In the genomic region with DNA sequence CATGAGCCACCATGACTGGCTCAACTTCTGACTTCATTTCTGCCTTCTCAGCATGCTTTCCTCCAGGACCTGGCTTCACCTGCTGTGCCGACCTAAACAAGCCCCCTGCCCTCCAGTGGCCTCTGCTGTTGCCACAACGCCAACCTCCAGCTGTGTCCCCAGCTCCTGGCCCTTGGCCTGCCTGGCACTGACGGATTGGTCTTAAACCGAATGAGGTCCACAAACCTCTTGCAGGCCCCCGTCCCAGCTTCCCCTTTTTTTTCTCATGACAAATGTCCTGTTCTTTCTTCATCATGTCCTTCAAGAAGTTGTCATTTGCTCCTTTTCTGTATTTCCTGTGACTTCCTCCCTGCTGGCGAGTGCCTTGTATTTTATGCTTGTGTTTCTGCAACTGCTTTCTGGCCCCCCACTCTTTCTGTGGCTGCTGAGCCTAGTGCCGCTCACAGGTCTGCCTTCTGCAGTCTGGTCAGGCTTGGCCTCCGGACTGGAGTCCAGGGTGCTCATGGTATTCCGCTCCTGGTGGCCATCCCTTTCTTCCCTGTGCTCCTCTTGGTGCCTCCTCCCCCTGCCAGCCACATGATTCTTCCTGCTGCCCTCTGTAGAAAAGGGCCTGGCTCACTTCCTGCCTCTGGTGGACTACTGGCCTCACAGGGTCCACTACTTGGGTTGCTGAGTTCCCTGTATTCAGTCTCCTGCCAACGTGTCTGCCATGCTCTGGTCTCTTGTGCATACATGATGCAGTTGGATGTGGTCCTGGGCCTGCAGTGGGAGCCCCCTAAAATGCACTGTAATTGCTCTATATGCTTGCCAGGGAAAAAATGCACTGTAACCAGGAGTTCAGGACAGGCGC, we compare ENCODE assay signal across 8 cellular contexts. TPM values are rescaled to one million over a fixed set of nuclear protein-coding genes. Genes with fewer than 3 reads are reported as not detected.
DNase-seq lines count a peak whose midpoint lies in the region; ATAC-seq, FAIRE-seq and TF ChIP-seq lines count a peak whose summit lies in the region.

No MANE protein-coding gene starts in this region.

- H4K20me1 ChIP-seq in HCT116 (ENCODE audit: insufficient read depth) = peaks cover 5% of the 10 kb centered on the region; the same call in 1 of the 2 replicates

- H3K27ac ChIP-seq in HCT116 (ENCODE audit: low read depth, low read length) = peak overlapping the region; percentile 35; the same call in 1 of the 2 replicates

- DNase-seq in HCT116 (ENCODE audit: low read depth, low spot score) (no peak), T-helper 17 cell (no peak), foreskin fibroblast (peak in 1 of 2 donors; percentile 62), SHP77 treated with DMSO at 0.1 percent for 48 hours (lab: John Stamatoyannopoulos, UW) (no peak), NCI-H524 treated with DMSO at 0.1 percent for 48 hours (lab: John Stamatoyannopoulos, UW) (no peak), GOT3 (lab: John Stamatoyannopoulos, UW) (no peak), GM12892 (ENCODE audit: insufficient read length) (no peak)

- H3K9me3 ChIP-seq in HCT116 (ENCODE audit: control insufficient read depth in 1 of 2, insufficient read depth in 1 of 2, low read depth in 1 of 2, low read length in 2 of 2) (no peaks in the 10 kb centered on the region), T-helper 17 cell (ENCODE audit: control insufficient read depth, low read length, poor library complexity, severe bottlenecking) (no peaks in the 10 kb centered on the region), skeletal muscle satellite cell (replicated peaks; ENCODE audit: low read length) (no peaks in the 10 kb centered on the region)

- no TSS peak for BruUV-seq in HCT116 (replicated peaks; lab: Mats Ljungman, UMichigan)

- H3K4me3 ChIP-seq in HCT116 (replicated peaks in 1 of 2; ENCODE audit: low read depth in 1 of 2, low read length in 2 of 2) (no peak overlapping the region), foreskin fibroblast (ENCODE audit: low read depth in 1 of 2, low read length in 2 of 2) (peak overlapping the region; percentile 4 to 96), skeletal muscle satellite cell (ENCODE audit: low read length) (peak overlapping the region; percentile 90)

- peak overlapping the region; percentile 93 for H3K4me3 Mint-ChIP-seq in T-helper 17 cell

- TF ChIP-seq POLR2A in HCT116 (IDR thresholded peaks at IDR 0.05; ENCODE audit: borderline replicate concordance, extremely low read depth, insufficient read depth, insufficient read length) (no peak), GM12892 (IDR thresholded peaks at IDR 0.05; ENCODE audit: low read depth, low read length) (no peak)

- H3K9ac ChIP-seq in HCT116 (ENCODE audit: low read length) (no peak overlapping the region), skeletal muscle satellite cell (ENCODE audit: low read depth, low read length) (peak overlapping the region; percentile 93)

- peaks cover 70% of the 10 kb centered on the region for H3K79me2 ChIP-seq in HCT116 (ENCODE audit: insufficient read depth, low read length)

- ATAC-seq in HCT116 = no peak
- ATAC-seq in T-helper 17 cell = no peak

- TF ChIP-seq CTCF in HCT116 (IDR thresholded peaks at IDR 0.05 in 2 of 3, conservative IDR thresholded peaks at IDR 0.05 in 1 of 3; ENCODE audit: borderline replicate concordance in 1 of 3, insufficient read depth in 1 of 3, low read depth in 2 of 3, low read length in 2 of 3) (no peak), foreskin fibroblast (IDR thresholded peaks at IDR 0.05; ENCODE audit: low read depth, low read length) (no peak)

- H3K27me3 ChIP-seq in HCT116 (ENCODE audit: insufficient read depth, low read length) = no peaks in the 10 kb centered on the region
- H3K27me3 ChIP-seq in skeletal muscle satellite cell (ENCODE audit: control insufficient read depth, insufficient read depth, low read length) = no peaks in the 10 kb centered on the region

- H3K36me3 ChIP-seq in HCT116 (ENCODE audit: control insufficient read depth in 1 of 2, insufficient read depth in 2 of 2, low read length in 2 of 2) (no peaks in the 10 kb centered on the region), skeletal muscle satellite cell (ENCODE audit: insufficient read depth, low read length) (peaks cover 16% of the 10 kb centered on the region)

- H3K36me3 Mint-ChIP-seq in T-helper 17 cell (ENCODE audit: low read depth) = peaks cover 6% of the 10 kb centered on the region

- H3K9me2 ChIP-seq in HCT116 (ENCODE audit: insufficient read depth) = no peaks in the 10 kb centered on the region

- no peak for FAIRE-seq in GM12892 (lab: Jason Lieb, UNC)

- CTCF ChIA-PET in HCT116 (lab: Charles Lee) = no interaction called here

- TF ChIP-seq RAD21 in HCT116 (IDR thresholded peaks at IDR 0.05; ENCODE audit: low read depth) = no peak

- H3K4me2 ChIP-seq in HCT116 (ENCODE audit: low read length) (peak overlapping the region; percentile 9), skeletal muscle satellite cell (ENCODE audit: low read length) (peak overlapping the region; percentile 99)

- intact Hi-C loops in HCT116 (cut with micrococcal nuclease) = no loop called here

- H3K27ac Mint-ChIP-seq in T-helper 17 cell = peak overlapping the region; percentile 95

- H3K4me1 ChIP-seq in HCT116 (ENCODE audit: control insufficient read depth in 1 of 2, insufficient read depth in 2 of 2, low read length in 2 of 2) (peaks cover 26 to 61% of the 10 kb centered on the region in 2 experiments), skeletal muscle satellite cell (ENCODE audit: control insufficient read depth, insufficient read depth, low read length) (peaks cover 60% of the 10 kb centered on the region)

- RAD21 ChIA-PET in HCT116 (lab: Charles Lee; ENCODE audit: low non-redundant PET in 1 of 2, low total read pairs in 2 of 2, uncharacterized antibody in 2 of 2, unreplicated experiment in 2 of 2) = no interaction called here

- peaks cover 53% of the 10 kb centered on the region for H3K4me1 Mint-ChIP-seq in T-helper 17 cell

- POLR2A ChIA-PET in HCT116 (lab: Charles Lee) = no interaction called here

- no peaks in the 10 kb centered on the region for H3K27me3 Mint-ChIP-seq in T-helper 17 cell

- H2AFZ ChIP-seq in HCT116 (ENCODE audit: low read depth, low read length, poor library complexity, severe bottlenecking) = no peak overlapping the region

TF ChIP-seq in HCT116, 20 proteins besides CTCF, POLR2A, EP300 and RAD21 (continues in another document):
- TF ChIP-seq ZNF274 (IDR thresholded peaks at IDR 0.05; ENCODE audit: low read depth, low read length) (no peak), EZH2 (IDR thresholded peaks at IDR 0.05) (no peak), ELF1 (IDR thresholded peaks at IDR 0.05; ENCODE audit: borderline replicate concordance, low read depth) (no peak), SIN3A (IDR thresholded peaks at IDR 0.05; ENCODE audit: low read depth) (no peak), CEBPB (IDR thresholded peaks at IDR 0.05; ENCODE audit: low read depth) (no peak), ZFX (IDR thresholded peaks at IDR 0.05) (no peak), CBX3 (IDR thresholded peaks at IDR 0.05; ENCODE audit: low read depth) (no peak), TCF7L2 (IDR thresholded peaks at IDR 0.05; ENCODE audit: borderline replicate concordance, extremely low read depth, insufficient read depth, insufficient read length) (no peak), YY1 (IDR thresholded peaks at IDR 0.05; ENCODE audit: extremely low read depth, insufficient replicate concordance, low read depth, low read length) (no peak)
- TF ChIP-seq, protein P1, sequence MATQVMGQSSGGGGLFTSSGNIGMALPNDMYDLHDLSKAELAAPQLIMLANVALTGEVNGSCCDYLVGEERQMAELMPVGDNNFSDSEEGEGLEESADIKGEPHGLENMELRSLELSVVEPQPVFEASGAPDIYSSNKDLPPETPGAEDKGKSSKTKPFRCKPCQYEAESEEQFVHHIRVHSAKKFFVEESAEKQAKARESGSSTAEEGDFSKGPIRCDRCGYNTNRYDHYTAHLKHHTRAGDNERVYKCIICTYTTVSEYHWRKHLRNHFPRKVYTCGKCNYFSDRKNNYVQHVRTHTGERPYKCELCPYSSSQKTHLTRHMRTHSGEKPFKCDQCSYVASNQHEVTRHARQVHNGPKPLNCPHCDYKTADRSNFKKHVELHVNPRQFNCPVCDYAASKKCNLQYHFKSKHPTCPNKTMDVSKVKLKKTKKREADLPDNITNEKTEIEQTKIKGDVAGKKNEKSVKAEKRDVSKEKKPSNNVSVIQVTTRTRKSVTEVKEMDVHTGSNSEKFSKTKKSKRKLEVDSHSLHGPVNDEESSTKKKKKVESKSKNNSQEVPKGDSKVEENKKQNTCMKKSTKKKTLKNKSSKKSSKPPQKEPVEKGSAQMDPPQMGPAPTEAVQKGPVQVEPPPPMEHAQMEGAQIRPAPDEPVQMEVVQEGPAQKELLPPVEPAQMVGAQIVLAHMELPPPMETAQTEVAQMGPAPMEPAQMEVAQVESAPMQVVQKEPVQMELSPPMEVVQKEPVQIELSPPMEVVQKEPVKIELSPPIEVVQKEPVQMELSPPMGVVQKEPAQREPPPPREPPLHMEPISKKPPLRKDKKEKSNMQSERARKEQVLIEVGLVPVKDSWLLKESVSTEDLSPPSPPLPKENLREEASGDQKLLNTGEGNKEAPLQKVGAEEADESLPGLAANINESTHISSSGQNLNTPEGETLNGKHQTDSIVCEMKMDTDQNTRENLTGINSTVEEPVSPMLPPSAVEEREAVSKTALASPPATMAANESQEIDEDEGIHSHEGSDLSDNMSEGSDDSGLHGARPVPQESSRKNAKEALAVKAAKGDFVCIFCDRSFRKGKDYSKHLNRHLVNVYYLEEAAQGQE (IDR thresholded peaks at IDR 0.05; ENCODE audit: low read depth) = no peak

RNA-seq across cellular contexts. Expression of a gene that starts 2.9 kb away (rescaled TPM):
- total RNA-seq in HCT116 (2021; ENCODE audit: unreplicated experiment) (187 TPM), T-helper 17 cell (100 to 1,000 TPM; 188 to 189 TPM)
- 186 and 193 TPM in 2 replicates for polyA plus RNA-seq in HCT116 (2012)
- total RNA-seq in skeletal muscle satellite cell (2012; rRNA removed) = 32.4 and 40.8 TPM in 2 replicates
- 15.5 TPM for polyA plus RNA-seq in GM12892 (2012; ENCODE audit: missing spikeins)

RNA-seq across cellular contexts. Expression of a gene that starts 3.6 kb away (rescaled TPM):
- total RNA-seq in HCT116 (2021; ENCODE audit: unreplicated experiment) = 42.9 TPM
- polyA plus RNA-seq in HCT116 (2012) = 12.6 and 16.4 TPM in 2 replicates
- 100 to 1,000 TPM; 189 to 206 TPM for total RNA-seq in T-helper 17 cell
- total RNA-seq in skeletal muscle satellite cell (2012; rRNA removed) = 59.8 and 64.9 TPM in 2 replicates
- 12.3 TPM for polyA plus RNA-seq in GM12892 (2012; ENCODE audit: missing spikeins)

RNA-seq across cellular contexts. Expression of a gene that starts 14.6 kb away (rescaled TPM):
- 0.32 TPM for total RNA-seq in HCT116 (2021; ENCODE audit: unreplicated experiment)
- polyA plus RNA-seq in HCT116 (2012) = 2.0 and 3.8 TPM in 2 replicates
- total RNA-seq in T-helper 17 cell = under 1 TPM; 0.23 to 0.75 TPM
- total RNA-seq in skeletal muscle satellite cell (2012; rRNA removed) = not detected in 2 replicates
- not detected for polyA plus RNA-seq in GM12892 (2012; ENCODE audit: missing spikeins)

RNA-seq across cellular contexts. Expression of a gene that starts 21.2 kb away (rescaled TPM):
- total RNA-seq in HCT116 (2021; ENCODE audit: unreplicated experiment) (36.1 TPM), T-helper 17 cell (10 to 100 TPM; 65.5 to 69.7 TPM)
- 12.3 and 20.8 TPM in 2 replicates for polyA plus RNA-seq in HCT116 (2012)
- total RNA-seq in skeletal muscle satellite cell (2012; rRNA removed) = 14.7 and 17.5 TPM in 2 replicates
- 23.1 TPM for polyA plus RNA-seq in GM12892 (2012; ENCODE audit: missing spikeins)

RNA-seq across cellular contexts. Expression of a gene that starts 41.7 kb away (rescaled TPM):
- total RNA-seq in HCT116 (2021; ENCODE audit: unreplicated experiment) (24.6 TPM), T-helper 17 cell (1 to 10 TPM; 4.4 to 8.4 TPM)
- polyA plus RNA-seq in HCT116 (2012) = 8.2 and 8.4 TPM in 2 replicates
- 13.2 and 16.4 TPM in 2 replicates for total RNA-seq in skeletal muscle satellite cell (2012; rRNA removed)
- polyA plus RNA-seq in GM12892 (2012; ENCODE audit: missing spikeins) = 2.7 TPM

Comparison
In these comparisons a context has a peak if more than half of its experiments do, and no peak if none do; other contexts are left out.
1. H3K4me3 ChIP-seq: peak in foreskin fibroblast (2 of 2) and skeletal muscle satellite cell (single experiment); none in HCT116 (0 of 2).